Comparison of ENCODE assay signal across 1 cellular context in genomic region chrX:10570601-10571000, GRCh38.
TF ChIP-seq lines count a peak whose summit lies in the region.

No MANE protein-coding gene starts in this region.

TF ChIP-seq in HCT116, 20 proteins besides CTCF, POLR2A, EP300 and RAD21 (continued from another document):
- TF ChIP-seq ZBTB33 (IDR thresholded peaks at IDR 0.05; ENCODE audit: extremely low read depth, insufficient replicate concordance, low read length) (no peak), ZNF274 (IDR thresholded peaks at IDR 0.05; ENCODE audit: low read depth, low read length) (no peak), POLR2AphosphoS5 (IDR thresholded peaks at IDR 0.05; ENCODE audit: low read depth, low read length) (no peak), TCF7L2 (IDR thresholded peaks at IDR 0.05; ENCODE audit: borderline replicate concordance, extremely low read depth, insufficient read depth, insufficient read length) (no peak)
